ENCODE assay signal across 2 cellular contexts in the genomic region with DNA sequence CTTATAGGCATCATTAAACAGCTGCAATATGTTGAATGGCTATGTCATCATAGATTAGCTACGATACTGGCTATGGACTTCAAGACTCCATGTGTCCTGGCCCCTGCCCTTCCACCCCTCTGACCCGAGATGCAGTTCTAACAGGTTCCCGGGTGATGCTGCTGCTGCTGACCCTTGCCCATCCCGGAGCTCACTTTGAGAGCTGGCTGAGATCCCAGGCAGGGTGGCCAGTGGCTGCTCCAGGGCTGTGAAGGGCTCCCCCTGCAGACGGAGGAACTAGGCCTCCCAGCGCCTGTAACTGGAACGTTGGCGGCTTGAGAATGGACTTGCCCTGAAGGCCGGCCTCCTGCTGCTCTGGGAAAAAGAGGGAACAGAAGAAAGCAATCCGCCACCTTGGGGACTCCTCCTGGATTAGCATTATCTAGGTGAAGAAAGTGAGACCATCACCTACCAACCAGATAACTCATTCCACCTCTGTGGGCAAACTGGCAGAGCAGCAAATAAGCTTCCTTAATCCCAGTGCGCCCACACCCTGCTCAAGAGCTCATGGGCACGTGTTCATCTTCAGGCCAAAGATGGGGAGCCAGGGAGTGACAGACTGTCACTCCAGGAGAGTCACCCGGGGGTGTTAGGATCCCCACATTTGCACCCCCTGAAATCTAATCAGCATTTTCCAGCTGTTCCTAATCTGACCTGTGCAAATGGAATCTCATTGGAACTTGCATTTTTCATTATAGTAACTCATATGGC.
A peak's percentile ranks its signal among the peaks of the same experiment; 100 is the strongest.
TF ChIP-seq lines count a peak whose summit lies in the region.

No MANE protein-coding gene starts in this region.

TF ChIP-seq in K562, 482 proteins besides CTCF, POLR2A, EP300 and RAD21 (continues in another document):
- no peak for TF ChIP-seq TFAM (CRISPR knock-in tag; conservative IDR thresholded peaks at IDR 0.05)
- TF ChIP-seq TBL1XR1 (IDR thresholded peaks at IDR 0.05; ENCODE audit: low read length in 2 of 2) = peak in 1 of 2 experiments; percentile 23; a peak in 1 of 4 replicates
- TF ChIP-seq, protein P1, sequence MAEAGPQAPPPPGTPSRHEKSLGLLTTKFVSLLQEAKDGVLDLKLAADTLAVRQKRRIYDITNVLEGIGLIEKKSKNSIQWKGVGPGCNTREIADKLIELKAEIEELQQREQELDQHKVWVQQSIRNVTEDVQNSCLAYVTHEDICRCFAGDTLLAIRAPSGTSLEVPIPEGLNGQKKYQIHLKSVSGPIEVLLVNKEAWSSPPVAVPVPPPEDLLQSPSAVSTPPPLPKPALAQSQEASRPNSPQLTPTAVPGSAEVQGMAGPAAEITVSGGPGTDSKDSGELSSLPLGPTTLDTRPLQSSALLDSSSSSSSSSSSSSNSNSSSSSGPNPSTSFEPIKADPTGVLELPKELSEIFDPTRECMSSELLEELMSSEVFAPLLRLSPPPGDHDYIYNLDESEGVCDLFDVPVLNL (CRISPR knock-in tag; IDR thresholded peaks at IDR 0.05; ENCODE audit: low read depth) = 0 out of 2 replicates have a peak, but pooled peaks have one; percentile 41
- no peak for TF ChIP-seq TCF7 (IDR thresholded peaks at IDR 0.05; ENCODE audit: borderline replicate concordance)
- TF ChIP-seq ZNF740 (CRISPR knock-in tag; IDR thresholded peaks at IDR 0.05) = no peak
- TF ChIP-seq ZNF740 (tag; IDR thresholded peaks at IDR 0.05) = no peak
- 0 out of 4 replicates have a peak, but pooled peaks of 1 of the 2 experiments have one; percentile 13 for TF ChIP-seq ETV6 (IDR thresholded peaks at IDR 0.05; ENCODE audit: borderline replicate concordance in 1 of 2, low read depth in 2 of 2, low read length in 1 of 2)
- TF ChIP-seq ETV6 (CRISPR knock-in tag; IDR thresholded peaks at IDR 0.05; ENCODE audit: borderline replicate concordance) = no peak
- TF ChIP-seq ZFPM2 (CRISPR knock-in tag; IDR thresholded peaks at IDR 0.05) = no peak
- TF ChIP-seq HSF4 (CRISPR knock-in tag; IDR thresholded peaks at IDR 0.05; ENCODE audit: borderline replicate concordance) = 0 out of 2 replicates have a peak, but pooled peaks have one; percentile 35
- TF ChIP-seq CBX5 (IDR thresholded peaks at IDR 0.05; ENCODE audit: borderline replicate concordance, low read depth) = no peak
- no peak for TF ChIP-seq SMARCA5 (IDR thresholded peaks at IDR 0.05)
- peak; percentile 58 for TF ChIP-seq L3MBTL2 (IDR thresholded peaks at IDR 0.05)
- TF ChIP-seq SMARCA4 (IDR thresholded peaks at IDR 0.05) = no peak
- no peak for TF ChIP-seq RBFOX2 (IDR thresholded peaks at IDR 0.05; ENCODE audit: low read depth, low read length)
- TF ChIP-seq JUNB (CRISPR knock-in tag; conservative IDR thresholded peaks at IDR 0.05) = no peak
- TF ChIP-seq ATF7 (IDR thresholded peaks at IDR 0.05) = 0 out of 2 replicates have a peak, but pooled peaks have one; percentile 18
- TF ChIP-seq, protein P2, sequence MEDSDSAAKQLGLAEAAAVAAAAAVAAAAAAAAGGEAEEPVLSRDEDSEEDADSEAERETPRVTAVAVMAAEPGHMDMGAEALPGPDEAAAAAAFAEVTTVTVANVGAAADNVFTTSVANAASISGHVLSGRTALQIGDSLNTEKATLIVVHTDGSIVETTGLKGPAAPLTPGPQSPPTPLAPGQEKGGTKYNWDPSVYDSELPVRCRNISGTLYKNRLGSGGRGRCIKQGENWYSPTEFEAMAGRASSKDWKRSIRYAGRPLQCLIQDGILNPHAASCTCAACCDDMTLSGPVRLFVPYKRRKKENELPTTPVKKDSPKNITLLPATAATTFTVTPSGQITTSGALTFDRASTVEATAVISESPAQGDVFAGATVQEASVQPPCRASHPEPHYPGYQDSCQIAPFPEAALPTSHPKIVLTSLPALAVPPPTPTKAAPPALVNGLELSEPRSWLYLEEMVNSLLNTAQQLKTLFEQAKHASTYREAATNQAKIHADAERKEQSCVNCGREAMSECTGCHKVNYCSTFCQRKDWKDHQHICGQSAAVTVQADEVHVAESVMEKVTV (CRISPR knock-in tag; IDR thresholded peaks at IDR 0.05) = 0 out of 2 replicates have a peak, but pooled peaks have one; percentile 32
- TF ChIP-seq USF1 (CRISPR knock-in tag; IDR thresholded peaks at IDR 0.05) = peak; percentile 38; the same call in 1 of the 2 replicates
- TF ChIP-seq FOXA3 (CRISPR knock-in tag; conservative IDR thresholded peaks at IDR 0.05 in 1 of 2, IDR thresholded peaks at IDR 0.05 in 1 of 2) = 0 out of 4 replicates have a peak, but pooled peaks of 1 of the 2 experiments have one; percentile 20
- TF ChIP-seq, protein P3, sequence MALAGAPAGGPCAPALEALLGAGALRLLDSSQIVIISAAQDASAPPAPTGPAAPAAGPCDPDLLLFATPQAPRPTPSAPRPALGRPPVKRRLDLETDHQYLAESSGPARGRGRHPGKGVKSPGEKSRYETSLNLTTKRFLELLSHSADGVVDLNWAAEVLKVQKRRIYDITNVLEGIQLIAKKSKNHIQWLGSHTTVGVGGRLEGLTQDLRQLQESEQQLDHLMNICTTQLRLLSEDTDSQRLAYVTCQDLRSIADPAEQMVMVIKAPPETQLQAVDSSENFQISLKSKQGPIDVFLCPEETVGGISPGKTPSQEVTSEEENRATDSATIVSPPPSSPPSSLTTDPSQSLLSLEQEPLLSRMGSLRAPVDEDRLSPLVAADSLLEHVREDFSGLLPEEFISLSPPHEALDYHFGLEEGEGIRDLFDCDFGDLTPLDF (CRISPR knock-in tag; IDR thresholded peaks at IDR 0.05) = peak; percentile 53; the same call in 1 of the 2 replicates
- TF ChIP-seq, protein P4, sequence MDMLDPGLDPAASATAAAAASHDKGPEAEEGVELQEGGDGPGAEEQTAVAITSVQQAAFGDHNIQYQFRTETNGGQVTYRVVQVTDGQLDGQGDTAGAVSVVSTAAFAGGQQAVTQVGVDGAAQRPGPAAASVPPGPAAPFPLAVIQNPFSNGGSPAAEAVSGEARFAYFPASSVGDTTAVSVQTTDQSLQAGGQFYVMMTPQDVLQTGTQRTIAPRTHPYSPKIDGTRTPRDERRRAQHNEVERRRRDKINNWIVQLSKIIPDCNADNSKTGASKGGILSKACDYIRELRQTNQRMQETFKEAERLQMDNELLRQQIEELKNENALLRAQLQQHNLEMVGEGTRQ (CRISPR knock-in tag; IDR thresholded peaks at IDR 0.05) = peak; percentile 25; the same call in 1 of the 2 replicates
- peak in 1 of 2 experiments; percentile 74; a peak in 2 of 4 replicates for TF ChIP-seq MAZ (CRISPR knock-in tag; conservative IDR thresholded peaks at IDR 0.05 in 1 of 2, IDR thresholded peaks at IDR 0.05 in 1 of 2)
- peak; percentile 63; the same call in 1 of the 2 replicates for TF ChIP-seq CTBP1 (IDR thresholded peaks at IDR 0.05; ENCODE audit: borderline replicate concordance)
- no peak for TF ChIP-seq PRMT5 (CRISPR knock-in tag; IDR thresholded peaks at IDR 0.05)

TF ChIP-seq in HepG2, 621 proteins besides CTCF, POLR2A, EP300 and RAD21 (continues in another document):
- TF ChIP-seq HNF1B (CRISPR knock-in tag; IDR thresholded peaks at IDR 0.05) = peak; percentile 58
- no peak for TF ChIP-seq TRIM24 (CRISPR knock-in tag; IDR thresholded peaks at IDR 0.05)
- no peak for TF ChIP-seq SSRP1 (CRISPR knock-in tag; IDR thresholded peaks at IDR 0.05)
- no peak for TF ChIP-seq NAIF1 (CRISPR knock-in tag; IDR thresholded peaks at IDR 0.05; ENCODE audit: borderline replicate concordance)
- no peak for TF ChIP-seq ZNF329 (CRISPR knock-in tag; IDR thresholded peaks at IDR 0.05; ENCODE audit: low read depth)
- TF ChIP-seq PLRG1 (conservative IDR thresholded peaks at IDR 0.05) = no peak
- TF ChIP-seq, protein P5, sequence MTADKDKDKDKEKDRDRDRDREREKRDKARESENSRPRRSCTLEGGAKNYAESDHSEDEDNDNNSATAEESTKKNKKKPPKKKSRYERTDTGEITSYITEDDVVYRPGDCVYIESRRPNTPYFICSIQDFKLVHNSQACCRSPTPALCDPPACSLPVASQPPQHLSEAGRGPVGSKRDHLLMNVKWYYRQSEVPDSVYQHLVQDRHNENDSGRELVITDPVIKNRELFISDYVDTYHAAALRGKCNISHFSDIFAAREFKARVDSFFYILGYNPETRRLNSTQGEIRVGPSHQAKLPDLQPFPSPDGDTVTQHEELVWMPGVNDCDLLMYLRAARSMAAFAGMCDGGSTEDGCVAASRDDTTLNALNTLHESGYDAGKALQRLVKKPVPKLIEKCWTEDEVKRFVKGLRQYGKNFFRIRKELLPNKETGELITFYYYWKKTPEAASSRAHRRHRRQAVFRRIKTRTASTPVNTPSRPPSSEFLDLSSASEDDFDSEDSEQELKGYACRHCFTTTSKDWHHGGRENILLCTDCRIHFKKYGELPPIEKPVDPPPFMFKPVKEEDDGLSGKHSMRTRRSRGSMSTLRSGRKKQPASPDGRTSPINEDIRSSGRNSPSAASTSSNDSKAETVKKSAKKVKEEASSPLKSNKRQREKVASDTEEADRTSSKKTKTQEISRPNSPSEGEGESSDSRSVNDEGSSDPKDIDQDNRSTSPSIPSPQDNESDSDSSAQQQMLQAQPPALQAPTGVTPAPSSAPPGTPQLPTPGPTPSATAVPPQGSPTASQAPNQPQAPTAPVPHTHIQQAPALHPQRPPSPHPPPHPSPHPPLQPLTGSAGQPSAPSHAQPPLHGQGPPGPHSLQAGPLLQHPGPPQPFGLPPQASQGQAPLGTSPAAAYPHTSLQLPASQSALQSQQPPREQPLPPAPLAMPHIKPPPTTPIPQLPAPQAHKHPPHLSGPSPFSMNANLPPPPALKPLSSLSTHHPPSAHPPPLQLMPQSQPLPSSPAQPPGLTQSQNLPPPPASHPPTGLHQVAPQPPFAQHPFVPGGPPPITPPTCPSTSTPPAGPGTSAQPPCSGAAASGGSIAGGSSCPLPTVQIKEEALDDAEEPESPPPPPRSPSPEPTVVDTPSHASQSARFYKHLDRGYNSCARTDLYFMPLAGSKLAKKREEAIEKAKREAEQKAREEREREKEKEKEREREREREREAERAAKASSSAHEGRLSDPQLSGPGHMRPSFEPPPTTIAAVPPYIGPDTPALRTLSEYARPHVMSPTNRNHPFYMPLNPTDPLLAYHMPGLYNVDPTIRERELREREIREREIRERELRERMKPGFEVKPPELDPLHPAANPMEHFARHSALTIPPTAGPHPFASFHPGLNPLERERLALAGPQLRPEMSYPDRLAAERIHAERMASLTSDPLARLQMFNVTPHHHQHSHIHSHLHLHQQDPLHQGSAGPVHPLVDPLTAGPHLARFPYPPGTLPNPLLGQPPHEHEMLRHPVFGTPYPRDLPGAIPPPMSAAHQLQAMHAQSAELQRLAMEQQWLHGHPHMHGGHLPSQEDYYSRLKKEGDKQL (CRISPR knock-in tag; IDR thresholded peaks at IDR 0.05; ENCODE audit: low read depth) = no peak
- TF ChIP-seq, protein P6, sequence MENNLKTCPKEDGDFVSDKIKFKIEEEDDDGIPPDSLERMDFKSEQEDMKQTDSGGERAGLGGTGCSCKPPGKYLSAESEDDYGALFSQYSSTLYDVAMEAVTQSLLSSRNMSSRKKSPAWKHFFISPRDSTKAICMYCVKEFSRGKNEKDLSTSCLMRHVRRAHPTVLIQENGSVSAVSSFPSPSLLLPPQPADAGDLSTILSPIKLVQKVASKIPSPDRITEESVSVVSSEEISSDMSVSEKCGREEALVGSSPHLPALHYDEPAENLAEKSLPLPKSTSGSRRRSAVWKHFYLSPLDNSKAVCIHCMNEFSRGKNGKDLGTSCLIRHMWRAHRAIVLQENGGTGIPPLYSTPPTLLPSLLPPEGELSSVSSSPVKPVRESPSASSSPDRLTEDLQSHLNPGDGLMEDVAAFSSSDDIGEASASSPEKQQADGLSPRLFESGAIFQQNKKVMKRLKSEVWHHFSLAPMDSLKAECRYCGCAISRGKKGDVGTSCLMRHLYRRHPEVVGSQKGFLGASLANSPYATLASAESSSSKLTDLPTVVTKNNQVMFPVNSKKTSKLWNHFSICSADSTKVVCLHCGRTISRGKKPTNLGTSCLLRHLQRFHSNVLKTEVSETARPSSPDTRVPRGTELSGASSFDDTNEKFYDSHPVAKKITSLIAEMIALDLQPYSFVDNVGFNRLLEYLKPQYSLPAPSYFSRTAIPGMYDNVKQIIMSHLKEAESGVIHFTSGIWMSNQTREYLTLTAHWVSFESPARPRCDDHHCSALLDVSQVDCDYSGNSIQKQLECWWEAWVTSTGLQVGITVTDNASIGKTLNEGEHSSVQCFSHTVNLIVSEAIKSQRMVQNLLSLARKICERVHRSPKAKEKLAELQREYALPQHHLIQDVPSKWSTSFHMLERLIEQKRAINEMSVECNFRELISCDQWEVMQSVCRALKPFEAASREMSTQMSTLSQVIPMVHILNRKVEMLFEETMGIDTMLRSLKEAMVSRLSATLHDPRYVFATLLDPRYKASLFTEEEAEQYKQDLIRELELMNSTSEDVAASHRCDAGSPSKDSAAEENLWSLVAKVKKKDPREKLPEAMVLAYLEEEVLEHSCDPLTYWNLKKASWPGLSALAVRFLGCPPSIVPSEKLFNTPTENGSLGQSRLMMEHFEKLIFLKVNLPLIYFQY (CRISPR knock-in tag; IDR thresholded peaks at IDR 0.05; ENCODE audit: borderline replicate concordance) = no peak
- TF ChIP-seq TBX3 (IDR thresholded peaks at IDR 0.05; ENCODE audit: borderline replicate concordance) = no peak
- no peak for TF ChIP-seq ZNF446 (CRISPR knock-in tag; IDR thresholded peaks at IDR 0.05)
- TF ChIP-seq GRHL1 (CRISPR knock-in tag; conservative IDR thresholded peaks at IDR 0.05) = no peak
- TF ChIP-seq HMG20A (CRISPR knock-in tag; IDR thresholded peaks at IDR 0.05; ENCODE audit: borderline replicate concordance) = no peak
